In the genomic region with DNA sequence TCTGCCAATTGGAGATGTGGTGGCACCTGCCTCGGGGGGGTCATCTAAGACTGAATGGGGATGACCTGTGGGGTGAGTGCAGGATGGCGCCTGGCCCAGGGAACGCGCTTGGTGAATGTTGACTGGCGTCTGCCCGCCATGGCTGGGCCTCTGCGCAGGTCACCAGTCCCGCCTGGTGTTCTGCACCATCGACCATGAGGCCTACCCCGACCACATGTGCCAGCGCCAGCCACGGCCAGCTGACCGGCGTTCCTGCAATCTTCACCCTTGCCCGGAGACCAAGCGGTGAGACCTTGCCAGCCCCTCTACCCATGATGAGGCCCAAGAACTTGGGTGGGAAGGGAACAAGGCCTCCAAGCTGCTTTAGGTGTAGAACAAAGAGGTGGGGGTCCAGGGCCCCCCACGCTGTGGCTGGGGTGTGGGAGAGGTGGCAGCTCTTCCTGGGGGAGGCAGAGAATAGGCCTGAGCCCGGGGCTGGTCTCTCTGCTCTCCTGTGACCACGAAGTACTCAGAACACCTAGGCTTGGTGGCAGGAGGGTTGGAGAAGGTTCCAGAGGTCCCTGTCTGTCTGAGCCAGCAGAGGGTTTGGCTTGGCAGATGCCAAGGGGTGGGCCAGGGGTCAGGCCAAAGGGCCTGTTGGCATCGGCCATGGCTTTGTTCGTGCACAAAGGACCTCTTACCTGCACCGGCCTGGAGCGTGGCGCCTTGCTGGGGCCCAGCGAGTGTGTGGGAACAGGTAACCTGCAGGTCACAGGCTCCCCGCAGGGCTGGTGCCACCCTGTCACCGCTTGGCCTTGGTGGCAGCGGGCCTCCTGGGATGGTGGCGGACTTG, we compare ENCODE assay signal across 1 cellular context.
TF ChIP-seq lines count a peak whose summit lies in the region.

No MANE protein-coding gene starts in this region.

TF ChIP-seq in IMR-90, 13 proteins besides CTCF, POLR2A, EP300 and RAD21:
- TF ChIP-seq RCOR1 (IDR thresholded peaks at IDR 0.05; ENCODE audit: insufficient replicate concordance, low read length): no peak
- no peak for TF ChIP-seq SMC3 (IDR thresholded peaks at IDR 0.05; ENCODE audit: low read depth, low read length)
- TF ChIP-seq, protein P1, sequence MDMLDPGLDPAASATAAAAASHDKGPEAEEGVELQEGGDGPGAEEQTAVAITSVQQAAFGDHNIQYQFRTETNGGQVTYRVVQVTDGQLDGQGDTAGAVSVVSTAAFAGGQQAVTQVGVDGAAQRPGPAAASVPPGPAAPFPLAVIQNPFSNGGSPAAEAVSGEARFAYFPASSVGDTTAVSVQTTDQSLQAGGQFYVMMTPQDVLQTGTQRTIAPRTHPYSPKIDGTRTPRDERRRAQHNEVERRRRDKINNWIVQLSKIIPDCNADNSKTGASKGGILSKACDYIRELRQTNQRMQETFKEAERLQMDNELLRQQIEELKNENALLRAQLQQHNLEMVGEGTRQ (IDR thresholded peaks at IDR 0.05; ENCODE audit: low read depth, low read length): no peak
- TF ChIP-seq CEBPB (IDR thresholded peaks at IDR 0.05; ENCODE audit: low read depth, low read length): no peak
- no peak for TF ChIP-seq MAZ (IDR thresholded peaks at IDR 0.05; ENCODE audit: borderline replicate concordance, low read depth, low read length)
- TF ChIP-seq, protein P2, sequence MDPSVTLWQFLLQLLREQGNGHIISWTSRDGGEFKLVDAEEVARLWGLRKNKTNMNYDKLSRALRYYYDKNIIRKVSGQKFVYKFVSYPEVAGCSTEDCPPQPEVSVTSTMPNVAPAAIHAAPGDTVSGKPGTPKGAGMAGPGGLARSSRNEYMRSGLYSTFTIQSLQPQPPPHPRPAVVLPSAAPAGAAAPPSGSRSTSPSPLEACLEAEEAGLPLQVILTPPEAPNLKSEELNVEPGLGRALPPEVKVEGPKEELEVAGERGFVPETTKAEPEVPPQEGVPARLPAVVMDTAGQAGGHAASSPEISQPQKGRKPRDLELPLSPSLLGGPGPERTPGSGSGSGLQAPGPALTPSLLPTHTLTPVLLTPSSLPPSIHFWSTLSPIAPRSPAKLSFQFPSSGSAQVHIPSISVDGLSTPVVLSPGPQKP (IDR thresholded peaks at IDR 0.05; ENCODE audit: borderline replicate concordance, low read depth, low read length): no peak
- no peak for TF ChIP-seq RFX5 (IDR thresholded peaks at IDR 0.05; ENCODE audit: low read depth, low read length)
- no peak for TF ChIP-seq NFE2L2 (IDR thresholded peaks at IDR 0.05; ENCODE audit: low read depth, low read length)
- no peak for TF ChIP-seq FOS (IDR thresholded peaks at IDR 0.05; ENCODE audit: low read depth, low read length)
- no peak for TF ChIP-seq BHLHE40 (IDR thresholded peaks at IDR 0.05; ENCODE audit: low read depth, low read length)
- no peak for TF ChIP-seq MXI1 (IDR thresholded peaks at IDR 0.05; ENCODE audit: borderline replicate concordance, low read depth, low read length)
TF ChIP-seq in IMR-90: peak in this region for 0.
